In the genomic region with DNA sequence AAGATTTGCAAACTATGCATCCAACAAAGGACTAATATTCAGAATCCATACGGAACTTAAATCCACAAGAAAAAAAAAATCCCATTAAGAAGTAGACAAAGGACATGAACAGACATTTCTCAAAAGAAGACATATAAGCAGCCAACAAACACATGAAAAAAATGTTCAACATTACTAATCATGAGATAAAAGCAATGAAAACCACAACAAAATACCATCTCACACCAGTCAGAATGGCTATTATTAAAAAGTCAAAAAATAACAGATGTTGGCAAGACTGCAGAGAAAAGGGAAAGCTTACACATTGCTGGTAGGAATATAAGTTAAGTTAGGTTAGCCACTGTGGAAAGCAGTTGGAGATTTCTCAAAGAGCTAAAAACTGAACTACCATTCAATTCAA, we compare ENCODE assay signal across 19 cellular contexts. TPM values are rescaled to one million over a fixed set of nuclear protein-coding genes. Genes with fewer than 3 reads are reported as not detected.
DNase-seq lines count a peak whose midpoint lies in the region; ATAC-seq and FAIRE-seq lines count a peak whose summit lies in the region.
"Had no signal": no experiment of that assay in that cellular context is flagged by ENCODE, and none has a peak within 500 bp of the region (broad histone marks: within the 10 kb centered on the region; RNA-seq: fewer than 3 reads in every experiment).

No MANE protein-coding gene starts in this region.

- no peaks in the 10 kb centered on the region for H3K27me3 Mint-ChIP-seq in naive thymus-derived CD4-positive, alpha-beta T cell

- peaks cover 51% of the 10 kb centered on the region for H3F3A ChIP-seq in GM23248 (ENCODE audit: insufficient read depth)

- peaks cover 54 to 95% (median 78%) of the 10 kb centered on the region in 7 donors for H3K4me1 Mint-ChIP-seq in naive thymus-derived CD4-positive, alpha-beta T cell

- peaks cover 0 to 31% (median 8%) of the 10 kb centered on the region in 11 donors for H3K9me3 Mint-ChIP-seq in naive thymus-derived CD4-positive, alpha-beta T cell

- no peak overlapping the region for H2AFZ ChIP-seq in GM23248

- POLR2A ChIA-PET in naive thymus-derived CD4-positive, alpha-beta T cell (lab: Charles Lee): interaction anchor here (1.0 to 7.5 kb wide), 3 partner anchors 9 to 64 kb away, joined by 4 to 89 read pairs (median 6); a partner anchor contains a TSS

- peak overlapping the region; percentile 69 for H3K4me2 ChIP-seq in GM23248 (ENCODE audit: unreplicated experiment)
- H3K4me2 ChIP-seq: BLaER1 had no signal

- H4K20me1 ChIP-seq in GM23248 (ENCODE audit: insufficient read depth): peaks cover 42% of the 10 kb centered on the region; the same call in 1 of the 2 replicates

- no peak for ATAC-seq in naive thymus-derived CD4-positive, alpha-beta T cell
- no peak for ATAC-seq in GM18909 (IDR thresholded peaks at IDR 0.05; ENCODE audit: poor library complexity, unreplicated experiment)
- ATAC-seq in GM18517 (IDR thresholded peaks at IDR 0.05; ENCODE audit: unreplicated experiment): no peak

- no peaks in the 10 kb centered on the region for H3K36me3 ChIP-seq in GM23248 (ENCODE audit: low read depth)
- no peaks in the 10 kb centered on the region for H3K36me3 ChIP-seq in naive thymus-derived CD4-positive, alpha-beta T cell (ENCODE audit: control insufficient read depth in 2 of 3, insufficient read depth in 3 of 3, low read length in 3 of 3)
- H3K36me3 ChIP-seq: adrenal gland had no signal

- peaks cover 37% of the 10 kb centered on the region for H3K4me1 ChIP-seq in GM23248 (ENCODE audit: insufficient read depth)
- H3K4me1 ChIP-seq in naive thymus-derived CD4-positive, alpha-beta T cell (ENCODE audit: control insufficient read depth in 2 of 2, insufficient read depth in 2 of 2, low read length in 2 of 2): peaks cover 33 to 40% of the 10 kb centered on the region in 2 donors

- peak overlapping the region in 7 of 9 donors; percentile 15 to 90 (median 67) for H3K27ac Mint-ChIP-seq in naive thymus-derived CD4-positive, alpha-beta T cell

- CTCF ChIA-PET in naive thymus-derived CD4-positive, alpha-beta T cell (lab: Charles Lee): interaction anchor here (0.9 kb wide), 1 partner anchor 15 kb away, joined by 3 read pairs; no protein-coding TSS in a partner anchor

- peak overlapping the region; percentile 35 for H3K27ac ChIP-seq in GM23248
- no peak overlapping the region for H3K27ac ChIP-seq in naive thymus-derived CD4-positive, alpha-beta T cell (ENCODE audit: low read depth, low read length)
- H3K27ac ChIP-seq: adrenal gland, BLaER1, SJSA1 had no signal

- no peak overlapping the region for H3K9ac ChIP-seq in GM23248
- H3K9ac ChIP-seq: BLaER1 had no signal

- in situ Hi-C loops in GM23248 (cut with MboI): no loop called here

- no peaks in the 10 kb centered on the region for H3K27me3 ChIP-seq in GM23248 (replicated peaks; ENCODE audit: insufficient read depth)
- H3K27me3 ChIP-seq in naive thymus-derived CD4-positive, alpha-beta T cell (ENCODE audit: control insufficient read depth in 2 of 2, insufficient read depth in 2 of 2, low read length in 2 of 2): no peaks in the 10 kb centered on the region
- H3K27me3 ChIP-seq: adrenal gland, BLaER1, SJSA1 had no signal

- H3K79me2 ChIP-seq in GM23248 (ENCODE audit: insufficient read depth): peaks cover 100% of the 10 kb centered on the region

- peaks cover 6 to 36% (median 29%) of the 10 kb centered on the region in 5 donors for H3K36me3 Mint-ChIP-seq in naive thymus-derived CD4-positive, alpha-beta T cell

- DNase-seq in GM23248 (peak; percentile 65), NCI-H226 (peak; percentile 48)
- DNase-seq in naive thymus-derived CD4-positive, alpha-beta T cell: no peak
- no peak for DNase-seq in stimulated activated CD4-positive, alpha-beta T cell treated with anti-CD3 and anti-CD28 coated beads, Interleukin-12 subunit alpha, Interleukin-12 subunit beta, amount 100 ng/mL, for 4 hours
- DNase-seq: activated CD4-positive, alpha-beta T cell treated with anti-CD3 and anti-CD28 coated beads for 48 hours; adrenal gland; cortex of kidney; erythroblast; left cardiac atrium; NCI-H2081; NCI-H524 treated with DMSO at 0.1 percent for 48 hours; occipital lobe; stimulated activated CD4-positive, alpha-beta T cell treated with anti-CD3 and anti-CD28 coated beads, Interleukin-4, amount 100 ng/mL, for 24 hours; stimulated activated CD8-positive, alpha-beta memory T cell treated with anti-CD3 and anti-CD28 coated beads, Interleukin-4, amount 100 ng/mL, for 48 hours had no signal

- H3K9me3 ChIP-seq in GM23248 (ENCODE audit: low read depth): no peaks in the 10 kb centered on the region
- no peaks in the 10 kb centered on the region for H3K9me3 ChIP-seq in naive thymus-derived CD4-positive, alpha-beta T cell (ENCODE audit: control insufficient read depth in 2 of 3, low read length in 3 of 3)
- H3K9me3 ChIP-seq: adrenal gland, SJSA1 had no signal

- peak; percentile 53 for FAIRE-seq in colon (lab: Jason Lieb, UNC)

- intact Hi-C loops in naive thymus-derived CD4-positive, alpha-beta T cell (cut with micrococcal nuclease): no loop called here

- WGBS in GM23248 (ENCODE audit: low coverage in 1 of 2, low lambda C conversion rate in 2 of 2, missing lambda C conversion rate in 2 of 2), 2 experiments: 83 to 94% methylated on average over 1 of the region's 1 CpG

- no peaks in the 10 kb centered on the region for H3K9me2 ChIP-seq in GM23248 (ENCODE audit: insufficient read depth)

- peak overlapping the region in 8 of 10 donors; percentile 2 to 60 (median 19) for H3K4me3 Mint-ChIP-seq in naive thymus-derived CD4-positive, alpha-beta T cell

- peak overlapping the region; percentile 21; the same call in 1 of the 2 replicates for H3K4me3 ChIP-seq in GM23248
- no peak overlapping the region for H3K4me3 ChIP-seq in naive thymus-derived CD4-positive, alpha-beta T cell (ENCODE audit: low read length)
- H3K4me3 ChIP-seq: adrenal gland, BLaER1, SJSA1 had no signal

RNA-seq across cellular contexts. Expression of a gene that starts 16.2 kb away (rescaled TPM):
- total RNA-seq in GM23248 (2014; rRNA removed; shearing (Covaris generic)): 62.7 and 91.9 TPM in 2 replicates
- polyA plus RNA-seq in GM23248 (2016; fragmentation: Nextera tagmentation; extraction: Ambion mirVana): 29.3 and 30.0 TPM in 2 replicates
- 100 to 1,000 TPM in 2 of 5 experiments, 10 to 100 TPM in 3; 39.7 to 112 (median 67.9) TPM for total RNA-seq in naive thymus-derived CD4-positive, alpha-beta T cell
- 10 to 100 TPM; 30.0 to 50.8 TPM for polyA plus RNA-seq in naive thymus-derived CD4-positive, alpha-beta T cell

Comparison
In these comparisons a context has a peak if more than half of its experiments do, and no peak if none do; other contexts are left out.
1. DNase-seq: peak in GM23248 (single experiment) and NCI-H226 (single experiment); none in naive thymus-derived CD4-positive, alpha-beta T cell (0 of 9) and stimulated activated CD4-positive, alpha-beta T cell treated with anti-CD3 and anti-CD28 coated beads, Interleukin-12 subunit alpha, Interleukin-12 subunit beta, amount 100 ng/mL, for 4 hours (single experiment).